Comparison of ENCODE assay signal across 9 cellular contexts in the genomic region with DNA sequence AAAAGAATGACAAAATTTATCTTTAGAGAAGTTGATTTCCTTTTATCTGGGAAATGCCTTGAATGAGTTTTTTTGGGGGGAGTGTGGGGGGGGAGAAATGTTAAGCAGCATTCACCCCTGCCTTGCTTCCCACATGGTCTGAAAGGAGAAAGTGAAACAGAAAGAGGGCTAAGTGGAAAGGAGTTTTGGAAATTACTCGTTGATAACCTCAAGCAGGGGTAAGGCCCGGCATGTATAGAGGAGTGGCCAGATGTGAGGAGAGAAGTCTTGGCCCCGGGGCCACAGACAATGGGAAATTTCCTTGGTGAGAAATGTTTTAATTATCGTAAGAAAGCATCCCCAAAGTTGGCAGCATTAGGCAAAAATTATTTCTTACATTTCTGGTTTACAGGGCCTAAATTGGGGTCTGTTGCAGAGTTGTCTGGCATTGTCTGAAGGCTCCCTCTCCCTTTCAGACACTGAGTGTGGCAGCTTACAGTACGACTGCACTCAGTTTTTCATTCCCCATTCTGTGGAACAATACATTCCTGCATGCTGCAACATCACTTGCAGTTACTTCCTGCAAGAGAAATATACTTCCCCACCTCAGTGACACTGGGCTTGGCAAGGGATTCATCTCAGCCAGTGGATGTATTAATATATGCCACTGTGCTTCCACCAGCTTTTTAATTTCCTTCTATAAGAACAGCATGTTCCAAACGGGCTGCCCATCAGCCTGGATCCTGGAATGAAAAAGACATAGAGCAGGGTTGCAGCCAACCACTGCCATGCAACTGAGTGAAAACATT. TPM values are rescaled to one million over a fixed set of nuclear protein-coding genes. Genes with fewer than 3 reads are reported as not detected.
DNase-seq lines count a peak whose midpoint lies in the region; ATAC-seq and TF ChIP-seq lines count a peak whose summit lies in the region.
"Had no signal": no experiment of that assay in that cellular context is flagged by ENCODE, and none has a peak within 500 bp of the region (broad histone marks: within the 10 kb centered on the region; RNA-seq: fewer than 3 reads in every experiment).

No MANE protein-coding gene starts in this region.

- no peak for TF ChIP-seq CTCF in cardiac fibroblast (IDR thresholded peaks at IDR 0.05; ENCODE audit: low read depth, low read length)
- no peak for TF ChIP-seq CTCF in esophagus muscularis mucosa (IDR thresholded peaks at IDR 0.05)

- DNase-seq in AML-193 (lab: John Stamatoyannopoulos, UW), result peak; percentile 26 to 34
- peak; percentile 24 to 34 for DNase-seq in cardiac fibroblast (ENCODE audit: low read depth in 2 of 2)
- DNase-seq in SKM-1 treated with dmso at 0.1 percent for 144 hours (lab: John Stamatoyannopoulos, UW; ENCODE audit: unreplicated experiment), result no peak
- DNase-seq in hepatic stellate cell (ENCODE audit: low spot score), result no peak
- DNase-seq in esophagus muscularis mucosa (ENCODE audit: extremely low spot score), result no peak
- DNase-seq in NCI-H2171 (lab: John Stamatoyannopoulos, UW), result no peak

- peaks cover 0 to 21% (median 11%) of the 10 kb centered on the region in 4 donors for H3K36me3 ChIP-seq in esophagus muscularis mucosa

- no peaks in the 10 kb centered on the region for H3K9me3 ChIP-seq in esophagus muscularis mucosa

- H3K27me3 ChIP-seq in esophagus muscularis mucosa, result no peaks in the 10 kb centered on the region

- no peak for TF ChIP-seq EP300 in esophagus muscularis mucosa (IDR thresholded peaks at IDR 0.05)

- H3K4me1 ChIP-seq in esophagus muscularis mucosa, result peaks cover 0 to 8% (median 0%) of the 10 kb centered on the region in 4 donors

- ATAC-seq in GM19351 (IDR thresholded peaks at IDR 0.05; ENCODE audit: unreplicated experiment) (peak; percentile 87), HG03045 (IDR thresholded peaks at IDR 0.05; ENCODE audit: unreplicated experiment) (peak; percentile 93)

- no peak for TF ChIP-seq POLR2A in esophagus muscularis mucosa (IDR thresholded peaks at IDR 0.05; ENCODE audit: low read depth)

- H3K4me3 ChIP-seq in cardiac fibroblast (replicated peaks in 1 of 2; ENCODE audit: low read depth in 2 of 2, low read length in 2 of 2) (no peak overlapping the region), esophagus muscularis mucosa (no peak overlapping the region)

- intact Hi-C loops in esophagus muscularis mucosa (cut with DNase I), result no loop called here

- WGBS in esophagus muscularis mucosa, result 58% methylated on average over 6 of the region's 6 CpGs

- H3K27ac ChIP-seq in esophagus muscularis mucosa (replicated peaks in 1 of 4), result no peak overlapping the region
- H3K27ac ChIP-seq: C4-2B had no signal

RNA-seq across cellular contexts. Expression of a gene that starts 23.3 kb away (rescaled TPM):
- 1 to 10 TPM; 3.7 to 6.2 (median 5.5) TPM for total RNA-seq in esophagus muscularis mucosa

Comparison
In these comparisons a context has a peak if more than half of its experiments do, and no peak if none do; other contexts are left out.
1. DNase-seq: peak in AML-193 (2 of 2) and cardiac fibroblast (2 of 2); none in SKM-1 treated with dmso at 0.1 percent for 144 hours (single experiment), hepatic stellate cell (single experiment), esophagus muscularis mucosa (single experiment) and NCI-H2171 (single experiment).